14 cellular contexts compared by ENCODE assay signal in genomic region chr6:21750479-21751018, GRCh38.
"Had no signal": no experiment of that assay in that cellular context is flagged by ENCODE, and none has a peak within 500 bp of the region (broad histone marks: within the 10 kb centered on the region; RNA-seq: fewer than 3 reads in every experiment).

No MANE protein-coding gene starts in this region.

- H3K9me3 Mint-ChIP-seq: activated CD4-positive, alpha-beta memory T cell treated with anti-CD3 and anti-CD28 coated beads, Interleukin-2, amount 10 ng/mL, durations not matched to agents 7 days and 5 days; activated naive CD8-positive, alpha-beta T cell treated with anti-CD3 and anti-CD28 coated beads, Interleukin-2, amount 10 ng/mL, durations not matched to agents 7 days and 5 days; stimulated activated memory B cell treated with anti-CD40 and anti-IgM and Interleukin-4, amounts not matched to agents 10 μg/mL and 1 μg/mL and 100 μg/mL, for 72 hours had no signal

- H3K4me3 Mint-ChIP-seq: activated CD4-positive, alpha-beta memory T cell treated with anti-CD3 and anti-CD28 coated beads, Interleukin-2, amount 10 ng/mL, durations not matched to agents 7 days and 5 days; activated CD4-positive, alpha-beta T cell treated with anti-CD3 and anti-CD28 coated beads for 36 hours; activated naive CD8-positive, alpha-beta T cell treated with anti-CD3 and anti-CD28 coated beads, Interleukin-2, amount 10 ng/mL, durations not matched to agents 7 days and 5 days; stimulated activated memory B cell treated with anti-CD40 and anti-IgM and Interleukin-4, amounts not matched to agents 10 μg/mL and 1 μg/mL and 100 μg/mL, for 72 hours had no signal

- DNase-seq: activated CD4-positive, alpha-beta memory T cell treated with anti-CD3 and anti-CD28 coated beads, Interleukin-2, amount 10 ng/mL, durations not matched to agents 7 days and 5 days; activated CD4-positive, alpha-beta T cell treated with anti-CD3 and anti-CD28 coated beads for 36 hours; activated naive CD8-positive, alpha-beta T cell treated with anti-CD3 and anti-CD28 coated beads, Interleukin-2, amount 10 ng/mL, durations not matched to agents 7 days and 5 days; anterior cingulate cortex; dorsolateral prefrontal cortex; foreskin melanocyte; heart left ventricle; left ventricle myocardium inferior; mesenchymal stem cell; pancreas; right cardiac atrium; spleen; stimulated activated CD4-positive, alpha-beta T cell treated with anti-CD3 and anti-CD28 coated beads, Interleukin-1b, Interleukin-23, amount 100 ng/mL, for 48 hours had no signal

- H3K27ac Mint-ChIP-seq: activated CD4-positive, alpha-beta memory T cell treated with anti-CD3 and anti-CD28 coated beads, Interleukin-2, amount 10 ng/mL, durations not matched to agents 7 days and 5 days; activated CD4-positive, alpha-beta T cell treated with anti-CD3 and anti-CD28 coated beads for 36 hours; activated naive CD8-positive, alpha-beta T cell treated with anti-CD3 and anti-CD28 coated beads, Interleukin-2, amount 10 ng/mL, durations not matched to agents 7 days and 5 days; stimulated activated memory B cell treated with anti-CD40 and anti-IgM and Interleukin-4, amounts not matched to agents 10 μg/mL and 1 μg/mL and 100 μg/mL, for 72 hours had no signal

- ATAC-seq: heart left ventricle; pancreas; right cardiac atrium; stimulated activated memory B cell treated with anti-CD40 and anti-IgM and Interleukin-4, amounts not matched to agents 10 μg/mL and 1 μg/mL and 100 μg/mL, for 72 hours had no signal

- H3K36me3 Mint-ChIP-seq: activated naive CD8-positive, alpha-beta T cell treated with anti-CD3 and anti-CD28 coated beads, Interleukin-2, amount 10 ng/mL, durations not matched to agents 7 days and 5 days; stimulated activated memory B cell treated with anti-CD40 and anti-IgM and Interleukin-4, amounts not matched to agents 10 μg/mL and 1 μg/mL and 100 μg/mL, for 72 hours had no signal

- H3K4me1 Mint-ChIP-seq: activated CD4-positive, alpha-beta memory T cell treated with anti-CD3 and anti-CD28 coated beads, Interleukin-2, amount 10 ng/mL, durations not matched to agents 7 days and 5 days; activated naive CD8-positive, alpha-beta T cell treated with anti-CD3 and anti-CD28 coated beads, Interleukin-2, amount 10 ng/mL, durations not matched to agents 7 days and 5 days; stimulated activated memory B cell treated with anti-CD40 and anti-IgM and Interleukin-4, amounts not matched to agents 10 μg/mL and 1 μg/mL and 100 μg/mL, for 72 hours had no signal

- H3K27me3 Mint-ChIP-seq: stimulated activated memory B cell treated with anti-CD40 and anti-IgM and Interleukin-4, amounts not matched to agents 10 μg/mL and 1 μg/mL and 100 μg/mL, for 72 hours had no signal
